Comparison of ENCODE assay signal across 28 cellular contexts in the genomic region with DNA sequence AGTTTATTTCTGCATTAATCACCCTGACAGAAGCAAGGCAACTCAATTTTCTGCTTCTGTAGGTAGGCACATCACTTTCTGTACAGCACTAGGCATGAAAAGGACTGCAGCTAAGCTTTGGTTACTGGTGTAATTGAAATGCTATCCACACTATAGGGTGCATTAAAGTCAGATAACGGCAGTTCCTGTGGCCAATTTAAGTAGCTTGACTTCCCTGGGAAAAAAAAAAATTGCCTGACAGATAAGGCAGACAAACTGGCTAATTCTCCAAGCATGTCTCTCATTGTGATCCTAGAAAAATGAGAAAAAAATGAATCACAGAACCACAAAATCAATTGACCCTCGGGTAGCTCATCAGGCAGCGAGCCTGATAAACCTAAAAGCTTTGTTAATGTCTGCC.
"Had no signal": no experiment of that assay in that cellular context is flagged by ENCODE, and none has a peak within 500 bp of the region (broad histone marks: within the 10 kb centered on the region; RNA-seq: fewer than 3 reads in every experiment).

No MANE protein-coding gene starts in this region.

- H3K4me1 ChIP-seq: Peyer's patch, SJCRH30 had no signal

- H3K27ac Mint-ChIP-seq: activated CD4-positive, alpha-beta memory T cell treated with anti-CD3 and anti-CD28 coated beads for 36 hours; activated CD4-positive, alpha-beta T cell treated with anti-CD3 and anti-CD28 coated beads, Interleukin-2, amount 10 ng/mL, durations not matched to agents 7 days and 5 days; activated naive CD4-positive, alpha-beta T cell treated with anti-CD3 and anti-CD28 coated beads, Interleukin-2, amount 50 U/mL, for 72 hours; activated naive CD8-positive, alpha-beta T cell treated with anti-CD3 and anti-CD28 coated beads, Interleukin-2, amount 50 U/mL, for 24 hours; T-helper 1 cell treated with Interleukin-12 subunit alpha and Interleukin-12 subunit beta and Interleukin-4 antibody, amounts not matched to agents 30 μg/mL and 1 μg/mL, for 36 hours had no signal

- H3K27me3 Mint-ChIP-seq: activated CD4-positive, alpha-beta memory T cell treated with anti-CD3 and anti-CD28 coated beads for 36 hours had no signal

- H3K4me3 Mint-ChIP-seq: activated CD4-positive, alpha-beta memory T cell treated with anti-CD3 and anti-CD28 coated beads for 36 hours; activated CD4-positive, alpha-beta T cell treated with anti-CD3 and anti-CD28 coated beads, Interleukin-2, amount 10 ng/mL, durations not matched to agents 7 days and 5 days; activated naive CD8-positive, alpha-beta T cell treated with anti-CD3 and anti-CD28 coated beads, Interleukin-2, amount 50 U/mL, for 24 hours; activated T-cell treated with anti-CD3 and anti-CD28 coated beads, Interleukin-2, amount 50 U/mL, for 4 hours; T-helper 1 cell treated with Interleukin-12 subunit alpha and Interleukin-12 subunit beta and Interleukin-4 antibody, amounts not matched to agents 30 μg/mL and 1 μg/mL, for 36 hours had no signal

- H3K27me3 ChIP-seq: ascending aorta, Peyer's patch, SJCRH30 had no signal

- H3K9me3 Mint-ChIP-seq: activated CD4-positive, alpha-beta memory T cell treated with anti-CD3 and anti-CD28 coated beads for 36 hours; activated CD4-positive, alpha-beta T cell treated with anti-CD3 and anti-CD28 coated beads, Interleukin-2, amount 10 ng/mL, durations not matched to agents 7 days and 5 days; activated naive CD4-positive, alpha-beta T cell treated with anti-CD3 and anti-CD28 coated beads, Interleukin-2, amount 50 U/mL, for 72 hours; activated naive CD8-positive, alpha-beta T cell treated with anti-CD3 and anti-CD28 coated beads, Interleukin-2, amount 50 U/mL, for 24 hours; activated T-cell treated with anti-CD3 and anti-CD28 coated beads, Interleukin-2, amount 50 U/mL, for 4 hours; T-helper 1 cell treated with Interleukin-12 subunit alpha and Interleukin-12 subunit beta and Interleukin-4 antibody, amounts not matched to agents 30 μg/mL and 1 μg/mL, for 36 hours had no signal

- H3K36me3 ChIP-seq: ascending aorta, Peyer's patch had no signal

- H3K9me3 ChIP-seq: ascending aorta, Peyer's patch, SJCRH30 had no signal

- H3K27ac ChIP-seq: ascending aorta, Peyer's patch, RWPE1, SJCRH30, VCaP had no signal

- H3K4me1 Mint-ChIP-seq: activated CD4-positive, alpha-beta T cell treated with anti-CD3 and anti-CD28 coated beads, Interleukin-2, amount 10 ng/mL, durations not matched to agents 7 days and 5 days; activated naive CD8-positive, alpha-beta T cell treated with anti-CD3 and anti-CD28 coated beads, Interleukin-2, amount 50 U/mL, for 24 hours had no signal

- DNase-seq: activated CD4-positive, alpha-beta memory T cell treated with anti-CD3 and anti-CD28 coated beads for 36 hours; activated CD4-positive, alpha-beta T cell treated with anti-CD3 and anti-CD28 coated beads, Interleukin-2, amount 10 ng/mL, durations not matched to agents 7 days and 5 days; activated CD4-positive, CD25-positive, alpha-beta regulatory T cell; activated CD8-positive, alpha-beta memory T cell treated with anti-CD3 and anti-CD28 coated beads for 24 hours; activated effector memory CD4-positive, alpha-beta T cell treated with anti-CD3 and anti-CD28 coated beads, Interleukin-2, amount 50 U/mL, for 16 hours; activated naive CD4-positive, alpha-beta T cell treated with Interleukin-2 at 50 U/mL for 16 hours; activated naive CD8-positive, alpha-beta T cell treated with anti-CD3 and anti-CD28 coated beads, Interleukin-2, amount 50 U/mL, for 24 hours; activated T-cell treated with anti-CD3 and anti-CD28 coated beads, Interleukin-2, amount 50 U/mL, for 4 hours; amniotic stem cell; central memory CD4-positive, alpha-beta T cell; Karpas-422; NCI-H1105 treated with DMSO at 0.1 percent for 48 hours; NCI-H1436 treated with DMSO at 0.1 percent for 48 hours; NCI-H1930; NCI-H2171; NCI-H2227 treated with DMSO at 0.1 percent for 48 hours; NCI-H446 treated with DMSO at 0.1 percent for 48 hours; NCI-H526; NCI-H774; Peyer's patch; Right ventricle myocardium superior; SJCRH30 had no signal

- H3K36me3 Mint-ChIP-seq: activated CD4-positive, alpha-beta memory T cell treated with anti-CD3 and anti-CD28 coated beads for 36 hours; activated naive CD4-positive, alpha-beta T cell treated with anti-CD3 and anti-CD28 coated beads, Interleukin-2, amount 50 U/mL, for 72 hours had no signal

- H3K4me3 ChIP-seq: ascending aorta, K562, Peyer's patch, SJCRH30 had no signal
